1 cellular context compared by ENCODE assay signal in the genomic region with DNA sequence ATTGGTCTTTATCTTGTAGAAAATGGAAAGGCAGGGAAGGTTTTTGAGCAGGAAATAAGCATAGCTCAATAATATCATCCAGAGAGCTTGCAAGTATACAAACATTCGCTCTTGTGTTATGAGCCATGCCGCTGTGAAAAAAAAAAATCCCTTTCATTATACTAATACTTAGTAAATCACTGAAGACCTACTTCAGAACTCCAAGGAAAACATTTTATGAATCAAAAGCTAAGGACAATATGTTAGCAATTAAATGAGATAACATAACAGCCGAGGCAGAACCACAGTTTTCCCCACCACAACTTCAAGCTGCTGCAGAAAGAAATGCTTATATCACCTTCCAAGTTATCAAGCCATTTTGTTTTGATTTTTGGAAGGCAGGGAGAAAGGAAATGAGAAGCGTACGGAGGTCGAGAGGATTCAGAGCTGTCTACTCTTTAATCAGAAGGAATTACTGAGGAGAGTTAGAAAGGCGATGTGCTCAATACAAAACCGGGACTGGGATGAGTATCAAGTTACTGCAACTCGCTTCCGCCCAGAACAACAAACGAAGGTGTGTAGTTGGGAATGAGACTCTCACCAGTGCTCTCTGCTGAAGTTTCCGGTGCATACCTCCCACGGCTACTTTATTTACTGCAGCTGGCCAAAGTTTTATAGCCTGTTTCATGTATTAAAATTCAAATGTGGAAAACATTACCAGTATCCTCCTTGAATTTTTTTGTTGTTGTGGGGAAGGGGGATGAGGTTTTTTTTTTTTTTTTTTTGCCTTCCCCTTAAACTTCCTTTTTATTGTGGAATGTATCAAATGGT.
A peak's percentile ranks its signal among the peaks of the same experiment; 100 is the strongest.
TF ChIP-seq lines count a peak whose summit lies in the region.

No MANE protein-coding gene starts in this region.

TF ChIP-seq in HEK293, 187 proteins besides CTCF, POLR2A, EP300 and RAD21 (continued from another document):
- TF ChIP-seq, protein P1, sequence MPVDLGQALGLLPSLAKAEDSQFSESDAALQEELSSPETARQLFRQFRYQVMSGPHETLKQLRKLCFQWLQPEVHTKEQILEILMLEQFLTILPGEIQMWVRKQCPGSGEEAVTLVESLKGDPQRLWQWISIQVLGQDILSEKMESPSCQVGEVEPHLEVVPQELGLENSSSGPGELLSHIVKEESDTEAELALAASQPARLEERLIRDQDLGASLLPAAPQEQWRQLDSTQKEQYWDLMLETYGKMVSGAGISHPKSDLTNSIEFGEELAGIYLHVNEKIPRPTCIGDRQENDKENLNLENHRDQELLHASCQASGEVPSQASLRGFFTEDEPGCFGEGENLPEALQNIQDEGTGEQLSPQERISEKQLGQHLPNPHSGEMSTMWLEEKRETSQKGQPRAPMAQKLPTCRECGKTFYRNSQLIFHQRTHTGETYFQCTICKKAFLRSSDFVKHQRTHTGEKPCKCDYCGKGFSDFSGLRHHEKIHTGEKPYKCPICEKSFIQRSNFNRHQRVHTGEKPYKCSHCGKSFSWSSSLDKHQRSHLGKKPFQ (tag by site-specific recombination; IDR thresholded peaks at IDR 0.05) = peak; percentile 80
- TF ChIP-seq ZNF140 (tag by site-specific recombination; IDR thresholded peaks at IDR 0.05) (no peak), MZF1 (tag by site-specific recombination; IDR thresholded peaks at IDR 0.05; ENCODE audit: borderline replicate concordance) (0 out of 2 replicates have a peak, but pooled peaks have one; percentile 25), OSR2 (tag by site-specific recombination; IDR thresholded peaks at IDR 0.05) (0 out of 2 replicates have a peak, but pooled peaks have one; percentile 19), ZNF600 (tag by site-specific recombination; IDR thresholded peaks at IDR 0.05) (peak; percentile 40; the same call in 1 of the 2 replicates)
- TF ChIP-seq, protein P2, sequence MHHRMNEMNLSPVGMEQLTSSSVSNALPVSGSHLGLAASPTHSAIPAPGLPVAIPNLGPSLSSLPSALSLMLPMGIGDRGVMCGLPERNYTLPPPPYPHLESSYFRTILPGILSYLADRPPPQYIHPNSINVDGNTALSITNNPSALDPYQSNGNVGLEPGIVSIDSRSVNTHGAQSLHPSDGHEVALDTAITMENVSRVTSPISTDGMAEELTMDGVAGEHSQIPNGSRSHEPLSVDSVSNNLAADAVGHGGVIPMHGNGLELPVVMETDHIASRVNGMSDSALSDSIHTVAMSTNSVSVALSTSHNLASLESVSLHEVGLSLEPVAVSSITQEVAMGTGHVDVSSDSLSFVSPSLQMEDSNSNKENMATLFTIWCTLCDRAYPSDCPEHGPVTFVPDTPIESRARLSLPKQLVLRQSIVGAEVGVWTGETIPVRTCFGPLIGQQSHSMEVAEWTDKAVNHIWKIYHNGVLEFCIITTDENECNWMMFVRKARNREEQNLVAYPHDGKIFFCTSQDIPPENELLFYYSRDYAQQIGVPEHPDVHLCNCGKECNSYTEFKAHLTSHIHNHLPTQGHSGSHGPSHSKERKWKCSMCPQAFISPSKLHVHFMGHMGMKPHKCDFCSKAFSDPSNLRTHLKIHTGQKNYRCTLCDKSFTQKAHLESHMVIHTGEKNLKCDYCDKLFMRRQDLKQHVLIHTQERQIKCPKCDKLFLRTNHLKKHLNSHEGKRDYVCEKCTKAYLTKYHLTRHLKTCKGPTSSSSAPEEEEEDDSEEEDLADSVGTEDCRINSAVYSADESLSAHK (tag by site-specific recombination; IDR thresholded peaks at IDR 0.05) = peak; percentile 8; the same call in 1 of the 2 replicates
